24 cellular contexts compared by ENCODE assay signal in the genomic region with DNA sequence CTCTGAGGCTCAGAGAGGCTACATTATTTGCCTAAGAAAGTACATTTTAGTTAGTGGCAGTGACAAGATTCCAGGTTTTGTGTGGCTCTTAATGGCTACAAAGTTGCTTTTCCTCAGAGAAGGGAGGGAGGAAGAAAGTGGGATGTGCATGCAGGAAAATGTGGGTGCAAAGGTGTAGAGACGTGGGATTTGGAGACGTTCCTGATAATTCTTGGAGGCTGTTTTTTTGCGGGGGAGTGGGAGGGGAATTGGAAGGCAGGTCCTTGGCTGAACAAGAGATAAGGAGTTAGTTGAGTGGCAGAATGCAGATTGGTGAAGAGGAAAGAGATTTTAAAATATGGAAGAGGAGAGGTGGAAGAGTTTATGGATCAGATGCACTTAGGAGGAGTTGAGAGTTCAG.
"Had no signal": no experiment of that assay in that cellular context is flagged by ENCODE, and none has a peak within 500 bp of the region (broad histone marks: within the 10 kb centered on the region; RNA-seq: fewer than 3 reads in every experiment).

No MANE protein-coding gene starts in this region.

- H3K27ac ChIP-seq: KMS-11 had no signal

- H3K9me3 ChIP-seq: MG63 had no signal

- DNase-seq: Karpas-422, Kasumi-1, KG1, MG63, MM.1S, MV-4-11, NCI-H1048, NCI-H1105, NCI-H1105 treated with DMSO at 0.1 percent for 48 hours, NCI-H1436, NCI-H1436 treated with DMSO at 0.1 percent for 48 hours, NCI-H1694, NCI-H1694 treated with DMSO at 0.1 percent for 48 hours, NCI-H187, NCI-H187 treated with DMSO at 0.1 percent for 48 hours, NCI-H2029, NCI-H2029 treated with DMSO at 0.1 percent for 48 hours, NCI-H2107, NCI-H2171, NCI-H2227 treated with DMSO at 0.1 percent for 48 hours, NCI-H226, NCI-H446, NCI-H446 treated with DMSO at 0.1 percent for 48 hours had no signal

- H3K4me3 ChIP-seq: MG63 had no signal

- H3K36me3 ChIP-seq: MG63 had no signal
